17 cellular contexts compared by ENCODE assay signal in genomic region chr11:133790995-133791394, GRCh38. TPM values are rescaled to one million over a fixed set of nuclear protein-coding genes. Genes with fewer than 3 reads are reported as not detected.
DNase-seq lines count a peak whose midpoint lies in the region; ATAC-seq and TF ChIP-seq lines count a peak whose summit lies in the region.
"Had no signal": no experiment of that assay in that cellular context is flagged by ENCODE, and none has a peak within 500 bp of the region (broad histone marks: within the 10 kb centered on the region; RNA-seq: fewer than 3 reads in every experiment).

No MANE protein-coding gene starts in this region.

- peaks cover 0 to 21% (median 11%) of the 10 kb centered on the region in 4 donors for H3K9me3 ChIP-seq in esophagus muscularis mucosa
- H3K9me3 ChIP-seq in gastrocnemius medialis = no peaks in the 10 kb centered on the region

- H3K4me1 ChIP-seq in esophagus muscularis mucosa (peaks cover 5 to 11% (median 8%) of the 10 kb centered on the region in 4 donors), gastrocnemius medialis (no peaks in the 10 kb centered on the region)

- in situ Hi-C loops in gastrocnemius medialis (cut with MboI; ENCODE audit: low sequenced_read_pairs in 4 of 4) = no loop called here

- DNase-seq in DMS53 (lab: John Stamatoyannopoulos, UW) (peak; percentile 71), DMS53 treated with DMSO at 0.1 percent for 48 hours (lab: John Stamatoyannopoulos, UW; ENCODE audit: unreplicated experiment) (no peak), DMS79 (lab: John Stamatoyannopoulos, UW) (peak; percentile 51), NCI-H2029 (lab: John Stamatoyannopoulos, UW) (peak; percentile 78), esophagus muscularis mucosa (ENCODE audit: extremely low spot score) (peak; percentile 77), left ventricle myocardium superior (no peak), NOMO-1 treated with dmso at 0.1 percent for 144 hours (lab: John Stamatoyannopoulos, UW; ENCODE audit: unreplicated experiment) (no peak), gastrocnemius medialis (no peak)
- DNase-seq: CD4-positive, CD25-positive, alpha-beta regulatory T cell; DND-41; GF-D8; HCEC 1CT; HFFc6 had no signal

- intact Hi-C loops in esophagus muscularis mucosa (cut with DNase I) (no loop called here), left ventricle myocardium superior (cut with micrococcal nuclease) (no loop called here), gastrocnemius medialis (cut with DNase I; ENCODE audit: low total_unique reads) (no loop called here)

- H3K27ac ChIP-seq in esophagus muscularis mucosa (replicated peaks in 1 of 4) (no peak overlapping the region), gastrocnemius medialis (no peak overlapping the region)
- H3K27ac ChIP-seq: 22Rv1 had no signal

- TF ChIP-seq POLR2A in esophagus muscularis mucosa (IDR thresholded peaks at IDR 0.05; ENCODE audit: low read depth) = no peak
- TF ChIP-seq POLR2A in gastrocnemius medialis (IDR thresholded peaks at IDR 0.05) = no peak

- H3K27me3 ChIP-seq in esophagus muscularis mucosa = peaks cover 0 to 63% (median 2%) of the 10 kb centered on the region in 4 donors
- peaks cover 0 to 3% (median 0%) of the 10 kb centered on the region in 3 donors for H3K27me3 ChIP-seq in gastrocnemius medialis

- 88% methylated on average over 5 of the region's 5 CpGs for WGBS in esophagus muscularis mucosa

- H3K36me3 ChIP-seq in esophagus muscularis mucosa (no peaks in the 10 kb centered on the region), gastrocnemius medialis (no peaks in the 10 kb centered on the region)

- TF ChIP-seq EP300 in esophagus muscularis mucosa (IDR thresholded peaks at IDR 0.05) = no peak

- H3K4me3 ChIP-seq in esophagus muscularis mucosa (no peak overlapping the region), gastrocnemius medialis (no peak overlapping the region)

- ATAC-seq in left ventricle myocardium superior (no peak), gastrocnemius medialis (no peak)
- ATAC-seq: HepG2 had no signal

- TF ChIP-seq CTCF in esophagus muscularis mucosa (IDR thresholded peaks at IDR 0.05) (no peak), gastrocnemius medialis (IDR thresholded peaks at IDR 0.05 in 4 of 5, conservative IDR thresholded peaks at IDR 0.05 in 1 of 5) (no peak)

RNA-seq across cellular contexts. Expression of gene SPATA19, which starts 54.3 kb away (rescaled TPM):
- not detected for total RNA-seq in esophagus muscularis mucosa
- total RNA-seq in left ventricle myocardium superior = not detected
- total RNA-seq in gastrocnemius medialis = not detected
- total RNA-seq: A673; CD4-positive, CD25-positive, alpha-beta regulatory T cell; H4; HepG2; HFFc6 had no signal

Comparison
In these comparisons a context has a peak if more than half of its experiments do, and no peak if none do; other contexts are left out.
1. DNase-seq: peak in DMS53 (single experiment), DMS79 (single experiment), NCI-H2029 (single experiment) and esophagus muscularis mucosa (single experiment); none in DMS53 treated with DMSO at 0.1 percent for 48 hours (single experiment), left ventricle myocardium superior (single experiment), NOMO-1 treated with dmso at 0.1 percent for 144 hours (single experiment) and gastrocnemius medialis (0 of 2).